In the genomic region with DNA sequence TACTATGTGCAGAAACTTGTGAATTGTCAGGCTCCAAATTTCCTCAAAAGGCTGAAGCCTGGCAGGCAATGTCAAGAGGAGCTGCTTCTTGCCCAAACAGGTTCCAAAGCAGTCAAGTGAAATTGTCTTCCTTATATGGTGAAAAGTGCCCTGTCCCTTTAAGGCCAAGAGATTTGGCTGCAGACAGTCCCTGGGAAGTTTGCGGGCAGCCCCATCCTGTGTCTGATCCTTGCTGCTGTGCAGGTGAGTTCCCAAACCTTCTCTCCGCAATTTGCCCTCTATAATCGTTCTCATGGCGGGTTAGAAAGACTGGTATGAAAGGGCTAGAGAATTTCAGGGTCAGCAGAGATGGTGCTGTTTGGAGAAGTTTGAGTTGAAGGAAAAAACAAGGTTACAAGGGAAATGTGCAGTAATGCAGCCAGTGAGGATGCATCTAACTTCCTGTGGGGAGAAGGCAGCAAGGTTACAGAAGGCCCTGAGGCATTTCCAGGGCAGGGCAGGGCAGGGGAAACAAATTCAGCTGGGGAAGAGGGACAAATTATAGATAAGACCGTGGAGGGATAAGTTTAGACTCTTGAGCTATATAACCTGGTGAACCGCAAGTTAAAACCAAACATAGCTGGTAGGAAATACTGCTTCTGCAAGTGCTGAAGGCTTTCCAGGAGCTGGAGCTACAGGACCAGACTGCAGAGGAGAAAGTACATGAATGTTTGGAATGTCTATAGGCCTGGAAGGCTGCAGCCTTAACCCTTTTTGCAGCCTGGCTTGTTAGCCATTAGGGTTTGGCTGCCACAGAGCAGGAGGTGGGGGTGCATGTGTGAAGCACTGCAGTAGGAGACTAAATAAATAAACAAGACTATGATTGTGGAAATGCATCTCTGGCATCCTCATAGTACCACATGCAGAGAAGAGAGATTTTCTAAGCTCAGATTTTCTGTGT, we compare ENCODE assay signal across 8 cellular contexts.
A peak's percentile ranks its signal among the peaks of the same experiment; 100 is the strongest.
DNase-seq lines count a peak whose midpoint lies in the region; ATAC-seq and TF ChIP-seq lines count a peak whose summit lies in the region.

No MANE protein-coding gene starts in this region.

- peak; percentile 94 for ATAC-seq in RWPE2 (ENCODE audit: low read depth)
- no peak for ATAC-seq in HG02870 (IDR thresholded peaks at IDR 0.05; ENCODE audit: unreplicated experiment)

- H3K4me1 ChIP-seq in RWPE2 (ENCODE audit: insufficient read depth, poor library complexity, severe bottlenecking) (peaks cover 23% of the 10 kb centered on the region), osteoblast (ENCODE audit: insufficient read depth, low read length) (peaks cover 33% of the 10 kb centered on the region)

- TF ChIP-seq CTCF in RWPE2 (IDR thresholded peaks at IDR 0.05; ENCODE audit: poor library complexity, severe bottlenecking) (peak; percentile 49), fibroblast of villous mesenchyme (IDR thresholded peaks at IDR 0.05; ENCODE audit: insufficient read depth, low read depth, low read length) (no peak), osteoblast (IDR thresholded peaks at IDR 0.05; ENCODE audit: extremely low read depth, low read depth, low read length) (no peak)

- no peaks in the 10 kb centered on the region for H3K79me2 ChIP-seq in osteoblast (ENCODE audit: insufficient read depth, low read length)

- H3K36me3 ChIP-seq in RWPE2 (ENCODE audit: low read depth) = no peaks in the 10 kb centered on the region
- no peaks in the 10 kb centered on the region for H3K36me3 ChIP-seq in osteoblast (ENCODE audit: insufficient read depth, low read length)

- peak overlapping the region; percentile 46 for H2AFZ ChIP-seq in osteoblast (ENCODE audit: low read length)

- H3K4me3 ChIP-seq in RWPE2 (ENCODE audit: severe bottlenecking) (peak overlapping the region; percentile 23), fibroblast of villous mesenchyme (ENCODE audit: low read depth, low read length) (no peak overlapping the region), osteoblast (ENCODE audit: insufficient read depth, low read length) (peak overlapping the region; percentile 55)

- H3K4me2 ChIP-seq in osteoblast (ENCODE audit: insufficient read depth, low read length) = peak overlapping the region; percentile 72

- H4K20me1 ChIP-seq in osteoblast (ENCODE audit: insufficient read depth, low read length) = no peaks in the 10 kb centered on the region

- H3K9me3 ChIP-seq in RWPE2 (ENCODE audit: severe bottlenecking) (no peaks in the 10 kb centered on the region), osteoblast (ENCODE audit: low read depth, low read length) (no peaks in the 10 kb centered on the region)

- H3K27ac ChIP-seq in RWPE2 (ENCODE audit: poor library complexity, severe bottlenecking) = peak overlapping the region; percentile 88
- peak overlapping the region; percentile 71 for H3K27ac ChIP-seq in osteoblast (ENCODE audit: low read depth, low read length)

- DNase-seq in ELR (ENCODE audit: low read depth) (peak; percentile 77), RWPE2 (ENCODE audit: low spot score) (peak; percentile 70), fibroblast of villous mesenchyme (ENCODE audit: low read depth) (peak; percentile 65), osteoblast (ENCODE audit: insufficient read length, low spot score, missing footprints) (no peak), activated gamma-delta T cell treated with Interleukin-2 at 50 U/mL for 16 hours (no peak), AML-193 (lab: John Stamatoyannopoulos, UW) (no peak)
- DNase-seq in activated CD4-positive, alpha-beta T cell treated with anti-CD3 and anti-CD28 coated beads for 1 hour = no peak

- H3K27me3 ChIP-seq in RWPE2 (ENCODE audit: insufficient read depth, poor library complexity, severe bottlenecking) (no peaks in the 10 kb centered on the region), osteoblast (ENCODE audit: insufficient read depth, low read length) (no peaks in the 10 kb centered on the region)

Comparison
In these comparisons a context has a peak if more than half of its experiments do, and no peak if none do; other contexts are left out.
1. DNase-seq: peak in ELR (single experiment), RWPE2 (single experiment) and fibroblast of villous mesenchyme (single experiment); none in osteoblast (single experiment), activated CD4-positive, alpha-beta T cell treated with anti-CD3 and anti-CD28 coated beads for 1 hour (single experiment), activated gamma-delta T cell treated with Interleukin-2 at 50 U/mL for 16 hours (single experiment) and AML-193 (0 of 2).